ENCODE assay signal across 2 cellular contexts in genomic region chr6:90523779-90524310, GRCh38.
TF ChIP-seq lines count a peak whose summit lies in the region.

No MANE protein-coding gene starts in this region.

TF ChIP-seq in HepG2, 621 proteins besides CTCF, POLR2A, EP300 and RAD21:
- TF ChIP-seq BCLAF1 (IDR thresholded peaks at IDR 0.05) = no peak
- TF ChIP-seq ATF1 (CRISPR knock-in tag; IDR thresholded peaks at IDR 0.05) = no peak
- TF ChIP-seq MAFF (IDR thresholded peaks at IDR 0.05; ENCODE audit: low read depth, low read length) = peak; percentile 79
- no peak for TF ChIP-seq ZNF615 (CRISPR knock-in tag; IDR thresholded peaks at IDR 0.05; ENCODE audit: borderline replicate concordance)
- TF ChIP-seq CENPX (CRISPR knock-in tag; IDR thresholded peaks at IDR 0.05) = no peak
- no peak for TF ChIP-seq RBM22 (optimal IDR thresholded peaks at IDR 0.05; ENCODE audit: low read length)
- TF ChIP-seq MAFK (conservative IDR thresholded peaks at IDR 0.05 in 1 of 2, IDR thresholded peaks at IDR 0.05 in 1 of 2; ENCODE audit: low read length in 2 of 2) = peak; percentile 73 to 90
- TF ChIP-seq NFE2L1 (CRISPR knock-in tag; IDR thresholded peaks at IDR 0.05; ENCODE audit: borderline replicate concordance) = no peak
- TF ChIP-seq FOXA3 (CRISPR knock-in tag; IDR thresholded peaks at IDR 0.05) = no peak
- TF ChIP-seq TAF1 (CRISPR knock-in tag; IDR thresholded peaks at IDR 0.05) = no peak
- TF ChIP-seq, protein P1, sequence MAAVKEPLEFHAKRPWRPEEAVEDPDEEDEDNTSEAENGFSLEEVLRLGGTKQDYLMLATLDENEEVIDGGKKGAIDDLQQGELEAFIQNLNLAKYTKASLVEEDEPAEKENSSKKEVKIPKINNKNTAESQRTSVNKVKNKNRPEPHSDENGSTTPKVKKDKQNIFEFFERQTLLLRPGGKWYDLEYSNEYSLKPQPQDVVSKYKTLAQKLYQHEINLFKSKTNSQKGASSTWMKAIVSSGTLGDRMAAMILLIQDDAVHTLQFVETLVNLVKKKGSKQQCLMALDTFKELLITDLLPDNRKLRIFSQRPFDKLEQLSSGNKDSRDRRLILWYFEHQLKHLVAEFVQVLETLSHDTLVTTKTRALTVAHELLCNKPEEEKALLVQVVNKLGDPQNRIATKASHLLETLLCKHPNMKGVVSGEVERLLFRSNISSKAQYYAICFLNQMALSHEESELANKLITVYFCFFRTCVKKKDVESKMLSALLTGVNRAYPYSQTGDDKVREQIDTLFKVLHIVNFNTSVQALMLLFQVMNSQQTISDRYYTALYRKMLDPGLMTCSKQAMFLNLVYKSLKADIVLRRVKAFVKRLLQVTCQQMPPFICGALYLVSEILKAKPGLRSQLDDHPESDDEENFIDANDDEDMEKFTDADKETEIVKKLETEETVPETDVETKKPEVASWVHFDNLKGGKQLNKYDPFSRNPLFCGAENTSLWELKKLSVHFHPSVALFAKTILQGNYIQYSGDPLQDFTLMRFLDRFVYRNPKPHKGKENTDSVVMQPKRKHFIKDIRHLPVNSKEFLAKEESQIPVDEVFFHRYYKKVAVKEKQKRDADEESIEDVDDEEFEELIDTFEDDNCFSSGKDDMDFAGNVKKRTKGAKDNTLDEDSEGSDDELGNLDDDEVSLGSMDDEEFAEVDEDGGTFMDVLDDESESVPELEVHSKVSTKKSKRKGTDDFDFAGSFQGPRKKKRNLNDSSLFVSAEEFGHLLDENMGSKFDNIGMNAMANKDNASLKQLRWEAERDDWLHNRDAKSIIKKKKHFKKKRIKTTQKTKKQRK (IDR thresholded peaks at IDR 0.05; ENCODE audit: low read length) = no peak

TF ChIP-seq in K562, 482 proteins besides CTCF, POLR2A, EP300 and RAD21 (continued from another document):
- TF ChIP-seq, protein P2, sequence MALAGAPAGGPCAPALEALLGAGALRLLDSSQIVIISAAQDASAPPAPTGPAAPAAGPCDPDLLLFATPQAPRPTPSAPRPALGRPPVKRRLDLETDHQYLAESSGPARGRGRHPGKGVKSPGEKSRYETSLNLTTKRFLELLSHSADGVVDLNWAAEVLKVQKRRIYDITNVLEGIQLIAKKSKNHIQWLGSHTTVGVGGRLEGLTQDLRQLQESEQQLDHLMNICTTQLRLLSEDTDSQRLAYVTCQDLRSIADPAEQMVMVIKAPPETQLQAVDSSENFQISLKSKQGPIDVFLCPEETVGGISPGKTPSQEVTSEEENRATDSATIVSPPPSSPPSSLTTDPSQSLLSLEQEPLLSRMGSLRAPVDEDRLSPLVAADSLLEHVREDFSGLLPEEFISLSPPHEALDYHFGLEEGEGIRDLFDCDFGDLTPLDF (CRISPR knock-in tag; IDR thresholded peaks at IDR 0.05) = no peak
- peak; percentile 69 for TF ChIP-seq MAFF (IDR thresholded peaks at IDR 0.05; ENCODE audit: low read length)
- TF ChIP-seq TEAD2 (tag; IDR thresholded peaks at IDR 0.05) = no peak
- TF ChIP-seq, protein P3, sequence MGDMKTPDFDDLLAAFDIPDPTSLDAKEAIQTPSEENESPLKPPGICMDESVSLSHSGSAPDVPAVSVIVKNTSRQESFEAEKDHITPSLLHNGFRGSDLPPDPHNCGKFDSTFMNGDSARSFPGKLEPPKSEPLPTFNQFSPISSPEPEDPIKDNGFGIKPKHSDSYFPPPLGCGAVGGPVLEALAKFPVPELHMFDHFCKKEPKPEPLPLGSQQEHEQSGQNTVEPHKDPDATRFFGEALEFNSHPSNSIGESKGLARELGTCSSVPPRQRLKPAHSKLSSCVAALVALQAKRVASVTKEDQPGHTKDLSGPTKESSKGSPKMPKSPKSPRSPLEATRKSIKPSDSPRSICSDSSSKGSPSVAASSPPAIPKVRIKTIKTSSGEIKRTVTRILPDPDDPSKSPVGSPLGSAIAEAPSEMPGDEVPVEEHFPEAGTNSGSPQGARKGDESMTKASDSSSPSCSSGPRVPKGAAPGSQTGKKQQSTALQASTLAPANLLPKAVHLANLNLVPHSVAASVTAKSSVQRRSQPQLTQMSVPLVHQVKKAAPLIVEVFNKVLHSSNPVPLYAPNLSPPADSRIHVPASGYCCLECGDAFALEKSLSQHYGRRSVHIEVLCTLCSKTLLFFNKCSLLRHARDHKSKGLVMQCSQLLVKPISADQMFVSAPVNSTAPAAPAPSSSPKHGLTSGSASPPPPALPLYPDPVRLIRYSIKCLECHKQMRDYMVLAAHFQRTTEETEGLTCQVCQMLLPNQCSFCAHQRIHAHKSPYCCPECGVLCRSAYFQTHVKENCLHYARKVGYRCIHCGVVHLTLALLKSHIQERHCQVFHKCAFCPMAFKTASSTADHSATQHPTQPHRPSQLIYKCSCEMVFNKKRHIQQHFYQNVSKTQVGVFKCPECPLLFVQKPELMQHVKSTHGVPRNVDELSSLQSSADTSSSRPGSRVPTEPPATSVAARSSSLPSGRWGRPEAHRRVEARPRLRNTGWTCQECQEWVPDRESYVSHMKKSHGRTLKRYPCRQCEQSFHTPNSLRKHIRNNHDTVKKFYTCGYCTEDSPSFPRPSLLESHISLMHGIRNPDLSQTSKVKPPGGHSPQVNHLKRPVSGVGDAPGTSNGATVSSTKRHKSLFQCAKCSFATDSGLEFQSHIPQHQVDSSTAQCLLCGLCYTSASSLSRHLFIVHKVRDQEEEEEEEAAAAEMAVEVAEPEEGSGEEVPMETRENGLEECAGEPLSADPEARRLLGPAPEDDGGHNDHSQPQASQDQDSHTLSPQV (IDR thresholded peaks at IDR 0.05) = no peak
- peak; percentile 87 for TF ChIP-seq ZNF316 (IDR thresholded peaks at IDR 0.05)
- TF ChIP-seq MAFG (tag; conservative IDR thresholded peaks at IDR 0.05) = peak; percentile 50; the same call in 1 of the 2 replicates
